In the genomic region with DNA sequence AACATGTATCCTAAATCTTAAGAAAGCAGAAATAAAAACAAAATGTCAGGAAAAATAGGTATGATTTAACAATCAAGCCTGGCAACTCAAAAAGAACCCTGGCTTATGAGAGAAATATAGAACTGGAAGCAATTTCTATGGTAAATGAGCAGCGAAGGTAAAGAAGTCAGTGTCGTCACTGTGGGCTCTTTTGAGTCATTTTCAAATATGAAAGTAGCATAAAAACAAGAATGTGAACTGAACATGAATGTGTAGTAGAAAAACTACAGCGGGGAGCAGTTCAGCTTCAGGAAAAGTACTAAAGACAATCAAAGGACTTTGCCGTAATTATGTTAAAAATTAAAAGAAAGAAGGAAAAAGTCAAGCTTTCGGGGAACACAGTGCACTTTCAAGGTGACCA, we compare ENCODE assay signal across 15 cellular contexts. TPM values are rescaled to one million over a fixed set of nuclear protein-coding genes. Genes with fewer than 3 reads are reported as not detected.
DNase-seq lines count a peak whose midpoint lies in the region; ATAC-seq, FAIRE-seq and TF ChIP-seq lines count a peak whose summit lies in the region.
"Had no signal": no experiment of that assay in that cellular context is flagged by ENCODE, and none has a peak within 500 bp of the region (broad histone marks: within the 10 kb centered on the region; RNA-seq: fewer than 3 reads in every experiment).

No MANE protein-coding gene starts in this region.

- peak overlapping the region; percentile 39 for H3K4me3 Mint-ChIP-seq in activated CD4-positive, alpha-beta T cell treated with anti-CD3 and anti-CD28 coated beads for 36 hours
- H3K4me3 Mint-ChIP-seq in MCF 10A (ENCODE audit: unreplicated experiment), result no peak overlapping the region

- TF ChIP-seq CTCF in GM12878 (IDR thresholded peaks at IDR 0.05 in 2 of 3, conservative IDR thresholded peaks at IDR 0.05 in 1 of 3; ENCODE audit: control insufficient read depth in 2 of 3, extremely low read depth in 1 of 3, insufficient read depth in 1 of 3, low read depth in 3 of 3, low read length in 3 of 3), result no peak
- TF ChIP-seq CTCF in MCF 10A (IDR thresholded peaks at IDR 0.05; ENCODE audit: unreplicated experiment), result no peak
- no peak for TF ChIP-seq CTCF in esophagus muscularis mucosa (IDR thresholded peaks at IDR 0.05)

- DNase-seq in activated CD4-positive, alpha-beta T cell treated with anti-CD3 and anti-CD28 coated beads for 36 hours, result peak; percentile 32
- no peak for DNase-seq in activated CD4-positive, alpha-beta T cell treated with anti-CD3 and anti-CD28 coated beads for 48 hours
- DNase-seq in GM12878 (ENCODE audit: low read depth, low spot score) (peak; percentile 23), MCF 10A (ENCODE audit: unreplicated experiment) (no peak), EL (no peak), esophagus muscularis mucosa (ENCODE audit: extremely low spot score) (no peak)
- DNase-seq: activated CD4-positive, CD25-positive, alpha-beta regulatory T cell; MV-4-11; NCI-H510A treated with DMSO at 0.1 percent for 48 hours; SHP77 treated with DMSO at 0.1 percent for 48 hours; stimulated activated CD4-positive, alpha-beta T cell treated with anti-CD3 and anti-CD28 coated beads, Interleukin-4, amount 100 ng/mL, for 4 hours had no signal

- no peaks in the 10 kb centered on the region for H3K27me3 Mint-ChIP-seq in activated CD4-positive, alpha-beta T cell treated with anti-CD3 and anti-CD28 coated beads for 36 hours
- no peaks in the 10 kb centered on the region for H3K27me3 Mint-ChIP-seq in MCF 10A (ENCODE audit: insufficient read depth, unreplicated experiment)

- 1% methylated on average over 5 of the region's 5 CpGs for WGBS in GM12878 (ENCODE audit: insufficient coverage, insufficient replicate concordance, low lambda C conversion rate, missing lambda C conversion rate)
- WGBS in esophagus muscularis mucosa, result 89% methylated on average over 5 of the region's 5 CpGs

- no TSS peak for BruUV-seq in GM12878 (replicated peaks; lab: Mats Ljungman, UMichigan)
- BruUV-seq in MCF 10A (replicated peaks; lab: Mats Ljungman, UMichigan), result no TSS peak

- H3K36me3 Mint-ChIP-seq in activated CD4-positive, alpha-beta T cell treated with anti-CD3 and anti-CD28 coated beads for 36 hours (ENCODE audit: low read depth), result peaks cover 69% of the 10 kb centered on the region
- H3K36me3 Mint-ChIP-seq in MCF 10A (ENCODE audit: insufficient read depth, unreplicated experiment), result peaks cover 79% of the 10 kb centered on the region

- peak overlapping the region; percentile 90 for H3K27ac Mint-ChIP-seq in activated CD4-positive, alpha-beta T cell treated with anti-CD3 and anti-CD28 coated beads for 36 hours
- no peak overlapping the region for H3K27ac Mint-ChIP-seq in MCF 10A (ENCODE audit: low read depth, unreplicated experiment)

- TF ChIP-seq EP300 in GM12878 (IDR thresholded peaks at IDR 0.05; ENCODE audit: borderline replicate concordance in 1 of 2, control insufficient read depth in 1 of 2, low read depth in 2 of 2, low read length in 2 of 2) (peak; percentile 52 to 66; a peak in 2 of 4 replicates), esophagus muscularis mucosa (IDR thresholded peaks at IDR 0.05) (no peak)

- H3K4me3 ChIP-seq in GM12878 (no peak overlapping the region), esophagus muscularis mucosa (no peak overlapping the region)
- H3K4me3 ChIP-seq: prostate gland had no signal

- FAIRE-seq in GM12878 (lab: Jason Lieb, UNC), result peak; percentile 41
- FAIRE-seq: endometrium had no signal

- H3K27ac ChIP-seq in GM12878 (ENCODE audit: control insufficient read depth, insufficient read depth), result peak overlapping the region; percentile 77
- H3K27ac ChIP-seq in esophagus muscularis mucosa (replicated peaks in 1 of 4), result no peak overlapping the region
- H3K27ac ChIP-seq: prostate gland had no signal

- H3K36me3 ChIP-seq in GM12878 (ENCODE audit: control insufficient read depth in 2 of 2, insufficient read depth in 2 of 2, low read length in 1 of 2) (peaks cover 7 to 31% of the 10 kb centered on the region in 2 experiments), esophagus muscularis mucosa (peaks cover 65 to 85% (median 71%) of the 10 kb centered on the region in 4 donors)

- CTCF ChIA-PET in activated CD4-positive, alpha-beta T cell treated with anti-CD3 and anti-CD28 coated beads for 36 hours (lab: Charles Lee), result interaction anchor here (0.9 to 2.0 kb wide), 3 partner anchors 18 to 28 kb away, joined by 4 to 13 read pairs (median 6); partner anchors contain the start of gene LSG1
- CTCF ChIA-PET in GM12878 (lab: Yijun Ruan, JAX) (interaction anchor here (1.8 kb wide), 1 partner anchor 17 kb away, joined by 7 read pairs; the partner anchor contains the start of gene LSG1), MCF 10A (lab: Yijun Ruan, JAX) (interaction anchor here (0.7 kb wide), 1 partner anchor 612 kb away, joined by 3 read pairs; no protein-coding TSS in a partner anchor)

- no peak overlapping the region for H2AFZ ChIP-seq in GM12878 (ENCODE audit: control insufficient read depth, low read depth, low read length)

- ATAC-seq in activated CD4-positive, alpha-beta T cell treated with anti-CD3 and anti-CD28 coated beads for 36 hours, result peak; percentile 89
- ATAC-seq in GM21390 (IDR thresholded peaks at IDR 0.05; ENCODE audit: unreplicated experiment) (peak; percentile 79), HG03095 (IDR thresholded peaks at IDR 0.05; ENCODE audit: unreplicated experiment) (peak; percentile 94), GM12878 (peak; percentile 96)

- POLR2A ChIA-PET in activated CD4-positive, alpha-beta T cell treated with anti-CD3 and anti-CD28 coated beads for 36 hours (lab: Charles Lee), result interaction anchor here (0.9 to 1.3 kb wide), 2 partner anchors 10 to 70 kb away, joined by 3 to 7 read pairs; no protein-coding TSS in a partner anchor
- POLR2A ChIA-PET in GM12878 (lab: Charles Lee), result no interaction called here
- POLR2A ChIA-PET in MCF 10A (lab: Yijun Ruan, JAX), result no interaction called here

- no peaks in the 10 kb centered on the region for H3K27me3 ChIP-seq in GM12878 (replicated peaks in 1 of 2; ENCODE audit: control insufficient read depth in 2 of 2, insufficient read depth in 2 of 2, low read length in 1 of 2)
- no peaks in the 10 kb centered on the region for H3K27me3 ChIP-seq in esophagus muscularis mucosa

- TF ChIP-seq RAD21 in GM12878 (IDR thresholded peaks at IDR 0.05; ENCODE audit: insufficient read depth, low read depth, low read length), result no peak

- peak overlapping the region; percentile 21; the same call in 1 of the 2 replicates for H3K4me2 ChIP-seq in GM12878 (ENCODE audit: control insufficient read depth, insufficient read depth)

- peaks cover 3% of the 10 kb centered on the region for H3K79me2 ChIP-seq in GM12878 (ENCODE audit: control insufficient read depth, insufficient read depth, low read length)

- no peak overlapping the region for H3K9ac ChIP-seq in GM12878 (ENCODE audit: control insufficient read depth, insufficient read depth, low read length)

- no peaks in the 10 kb centered on the region for H3K9me3 ChIP-seq in GM12878 (replicated peaks; ENCODE audit: control insufficient read depth, insufficient read depth, low read length)
- H3K9me3 ChIP-seq in esophagus muscularis mucosa, result no peaks in the 10 kb centered on the region
- H3K9me3 ChIP-seq: prostate gland had no signal

- RAD21 ChIA-PET in GM12878 (lab: Charles Lee; ENCODE audit: unreplicated experiment), result no interaction called here

- SMC1A ChIA-PET in GM12878 (lab: Charles Lee; ENCODE audit: uncharacterized antibody, unreplicated experiment), result interaction anchor here (0.7 to 1.0 kb wide), 4 partner anchors 17 to 598 kb away, joined by 3 to 4 read pairs (median 3); no protein-coding TSS in a partner anchor

- no peaks in the 10 kb centered on the region for H3K9me3 Mint-ChIP-seq in activated CD4-positive, alpha-beta T cell treated with anti-CD3 and anti-CD28 coated beads for 36 hours (ENCODE audit: low read depth)
- no peaks in the 10 kb centered on the region for H3K9me3 Mint-ChIP-seq in MCF 10A (ENCODE audit: unreplicated experiment)

- H3K4me1 ChIP-seq in GM12878 (ENCODE audit: control insufficient read depth, insufficient read depth, low read length) (peaks cover 8% of the 10 kb centered on the region; the same call in 1 of the 2 replicates), esophagus muscularis mucosa (no peaks in the 10 kb centered on the region)
- H3K4me1 ChIP-seq: prostate gland had no signal

- TF ChIP-seq POLR2A in GM12878 (IDR thresholded peaks at IDR 0.05; ENCODE audit: low read depth, low read length) (no peak), esophagus muscularis mucosa (IDR thresholded peaks at IDR 0.05; ENCODE audit: low read depth) (no peak)

- no peaks in the 10 kb centered on the region for H4K20me1 ChIP-seq in GM12878 (ENCODE audit: control insufficient read depth, insufficient read depth)

- in situ Hi-C loops in GM12878 (cut with MboI), result no loop called here

- peaks cover 18% of the 10 kb centered on the region for H3K4me1 Mint-ChIP-seq in activated CD4-positive, alpha-beta T cell treated with anti-CD3 and anti-CD28 coated beads for 36 hours
- no peaks in the 10 kb centered on the region for H3K4me1 Mint-ChIP-seq in MCF 10A (ENCODE audit: insufficient read depth, unreplicated experiment)

- intact Hi-C loops in activated CD4-positive, alpha-beta T cell treated with anti-CD3 and anti-CD28 coated beads for 36 hours (cut with DNase I, micrococcal nuclease), result loop anchor here in 1 of 2 experiments (1.0 kb wide), 1 partner anchor 8 kb away; no protein-coding TSS in a partner anchor
- intact Hi-C loops in GM12878 (cut with micrococcal nuclease; ENCODE audit: unreplicated experiment), result no loop called here
- intact Hi-C loops in MCF 10A (cut with micrococcal nuclease), result no loop called here
- intact Hi-C loops in esophagus muscularis mucosa (cut with DNase I), result no loop called here

RNA-seq across cellular contexts. Expression of gene LSG1, which starts 17.5 kb away (rescaled TPM):
- total RNA-seq in activated CD4-positive, alpha-beta T cell treated with anti-CD3 and anti-CD28 coated beads for 36 hours, result 10 to 100 TPM; 41.4 to 43.9 TPM
- total RNA-seq in GM12878 (2013; cell fraction: nucleolus; rRNA removed), result 90.2 and 98.4 TPM in 2 replicates
- total RNA-seq in GM12878 (2014; rRNA removed) (56.1 and 59.3 TPM in 2 replicates), GM12878 (2014; rRNA removed; fragmentation: Illumina TruSeq; extraction: Trizol) (57.0 and 58.6 TPM in 2 replicates), GM12878 (2021) (29.8 and 30.0 TPM in 2 replicates), MCF 10A (2022) (30.5 and 35.1 TPM in 2 replicates), esophagus muscularis mucosa (10 to 100 TPM; 19.9 to 35.0 (median 32.6) TPM)
- 29.4 TPM for polyA plus RNA-seq in GM12878 (2011; ENCODE audit: low read depth)
- polyA plus RNA-seq in GM12878 (2011; rRNA removed) (68.0 and 75.6 TPM in 2 replicates), GM12878 (2014; fragmentation: Illumina TruSeq; extraction: Trizol) (65.8 and 76.8 TPM in 2 replicates), GM12878 (2014; fragmentation: Nextera tagmentation; extraction: Ambion mirVana) (10 to 100 TPM; 14.3 to 23.5 TPM), GM12878 (2014; rRNA removed) (42.7 and 51.0 TPM in 2 replicates), GM12878 (2016; fragmentation: Nextera tagmentation; extraction: Ambion mirVana) (10 to 100 TPM; 52.9 to 55.8 TPM)
- 47.1 and 48.5 TPM in 2 replicates for polyA plus RNA-seq in GM12878 (2011; cell fraction: cytosol; rRNA removed)
- polyA plus RNA-seq in GM12878 (2011; cell fraction: nucleus; rRNA removed), result 96.0 and 133 TPM in 2 replicates
- polyA plus RNA-seq in GM12878 (2012), result 24.1 and 28.7 TPM in 2 replicates
- 77.9 and 79.7 TPM in 2 replicates for polyA minus RNA-seq in GM12878 (2011; rRNA and poly(A)+ RNA removed)
- 20.4 and 21.8 TPM in 2 replicates for polyA minus RNA-seq in GM12878 (2011; cell fraction: cytosol; rRNA and poly(A)+ RNA removed)
- polyA minus RNA-seq in GM12878 (2011; cell fraction: nucleus; rRNA and poly(A)+ RNA removed), result 44.2 and 51.9 TPM in 2 replicates

RNA-seq across cellular contexts. Expression of gene TMEM44, which starts 21.2 kb away (rescaled TPM):
- total RNA-seq in activated CD4-positive, alpha-beta T cell treated with anti-CD3 and anti-CD28 coated beads for 36 hours, result 1 to 10 TPM; 3.7 to 4.7 TPM
- 9.1 and 10.0 TPM in 2 replicates for total RNA-seq in GM12878 (2013; cell fraction: nucleolus; rRNA removed)
- 4.0 and 7.6 TPM in 2 replicates for total RNA-seq in GM12878 (2014; rRNA removed)
- total RNA-seq in GM12878 (2014; rRNA removed; fragmentation: Illumina TruSeq; extraction: Trizol), result 2.9 and 3.1 TPM in 2 replicates
- 7.3 and 8.4 TPM in 2 replicates for total RNA-seq in GM12878 (2021)
- polyA plus RNA-seq in GM12878 (2011; ENCODE audit: low read depth), result 4.9 TPM
- polyA plus RNA-seq in GM12878 (2011; rRNA removed), result 0.57 and 0.69 TPM in 2 replicates
- polyA plus RNA-seq in GM12878 (2011; cell fraction: cytosol; rRNA removed), result 1.1 and 1.2 TPM in 2 replicates
- polyA plus RNA-seq in GM12878 (2011; cell fraction: nucleus; rRNA removed), result 5.0 and 5.2 TPM in 2 replicates
- polyA plus RNA-seq in GM12878 (2012), result 6.6 and 7.0 TPM in 2 replicates
- 2.9 and 4.9 TPM in 2 replicates for polyA plus RNA-seq in GM12878 (2014; fragmentation: Illumina TruSeq; extraction: Trizol)
- 1 to 10 TPM in 1 of 2 experiments, under 1 TPM in 1; 0.89 to 1.1 TPM for polyA plus RNA-seq in GM12878 (2014; fragmentation: Nextera tagmentation; extraction: Ambion mirVana)
- 7.7 and 8.3 TPM in 2 replicates for polyA plus RNA-seq in GM12878 (2014; rRNA removed)
- polyA plus RNA-seq in GM12878 (2016; fragmentation: Nextera tagmentation; extraction: Ambion mirVana), result 1 to 10 TPM; 1.9 to 4.1 TPM
- 0.51 and 2.2 TPM in 2 replicates for polyA minus RNA-seq in GM12878 (2011; rRNA and poly(A)+ RNA removed)
- polyA minus RNA-seq in GM12878 (2011; cell fraction: cytosol; rRNA and poly(A)+ RNA removed), result 1.3 TPM in 1 of 2 replicates, not detected in the other
- polyA minus RNA-seq in GM12878 (2011; cell fraction: nucleus; rRNA and poly(A)+ RNA removed), result 1.1 and 1.5 TPM in 2 replicates
- 8.3 and 13.2 TPM in 2 replicates for total RNA-seq in MCF 10A (2022)
- total RNA-seq in esophagus muscularis mucosa, result 10 to 100 TPM in 1 of 4 donors, 1 to 10 TPM in 3; 3.3 to 10.8 (median 9.3) TPM

RNA-seq across cellular contexts. Expression of gene FAM43A, which starts 31.2 kb away (rescaled TPM):
- 1 to 10 TPM; 5.0 to 5.1 TPM for total RNA-seq in activated CD4-positive, alpha-beta T cell treated with anti-CD3 and anti-CD28 coated beads for 36 hours
- total RNA-seq in GM12878 (2013; cell fraction: nucleolus; rRNA removed), result 0.56 and 0.66 TPM in 2 replicates
- total RNA-seq in GM12878 (2014; rRNA removed) (2.5 and 3.5 TPM in 2 replicates), GM12878 (2014; rRNA removed; fragmentation: Illumina TruSeq; extraction: Trizol) (0.88 and 0.94 TPM in 2 replicates), GM12878 (2021) (4.2 and 5.0 TPM in 2 replicates), MCF 10A (2022) (1.0 and 1.3 TPM in 2 replicates), esophagus muscularis mucosa (10 to 100 TPM; 24.5 to 42.8 (median 32.5) TPM)
- polyA plus RNA-seq in GM12878 (2011; ENCODE audit: low read depth), result 1.1 TPM
- polyA plus RNA-seq in GM12878 (2011; rRNA removed) (0.92 and 1.0 TPM in 2 replicates), GM12878 (2014; fragmentation: Illumina TruSeq; extraction: Trizol) (0.41 and 1.00 TPM in 2 replicates), GM12878 (2014; fragmentation: Nextera tagmentation; extraction: Ambion mirVana) (under 1 TPM; 0.27 to 0.58 TPM), GM12878 (2014; rRNA removed) (3.7 and 4.8 TPM in 2 replicates), GM12878 (2016; fragmentation: Nextera tagmentation; extraction: Ambion mirVana) (1 to 10 TPM; 1.3 to 1.6 TPM)
- polyA plus RNA-seq in GM12878 (2011; cell fraction: cytosol; rRNA removed), result 1.5 and 2.5 TPM in 2 replicates
- 6.0 and 6.2 TPM in 2 replicates for polyA plus RNA-seq in GM12878 (2011; cell fraction: nucleus; rRNA removed)
- polyA plus RNA-seq in GM12878 (2012), result 5.4 and 5.6 TPM in 2 replicates
- 0.37 and 0.82 TPM in 2 replicates for polyA minus RNA-seq in GM12878 (2011; rRNA and poly(A)+ RNA removed)
- polyA minus RNA-seq in GM12878 (2011; cell fraction: cytosol; rRNA and poly(A)+ RNA removed), result 1.5 and 1.7 TPM in 2 replicates
- 1.9 and 4.5 TPM in 2 replicates for polyA minus RNA-seq in GM12878 (2011; cell fraction: nucleus; rRNA and poly(A)+ RNA removed)

Comparison
In these comparisons a context has a peak if more than half of its experiments do, and no peak if none do; other contexts are left out.
1. DNase-seq: peak in activated CD4-positive, alpha-beta T cell treated with anti-CD3 and anti-CD28 coated beads for 36 hours (single experiment) and GM12878 (single experiment); none in activated CD4-positive, alpha-beta T cell treated with anti-CD3 and anti-CD28 coated beads for 48 hours (single experiment), MCF 10A (single experiment), EL (single experiment) and esophagus muscularis mucosa (single experiment).
2. RNA of gene FAM43A, which starts 31.2 kb away (total RNA-seq): 24.5 to 42.8 TPM in esophagus muscularis mucosa; 5.0 to 5.1 TPM in activated CD4-positive, alpha-beta T cell treated with anti-CD3 and anti-CD28 coated beads for 36 hours, 0.56 to 5.0 TPM in GM12878 and 1.0 to 1.3 TPM in MCF 10A; every median in the first group is over 4 times any median in the second.
3. Peak in every context shown above with its lines, with median percentiles within 50 percentile points of each other: ATAC-seq.